In the genomic region with DNA sequence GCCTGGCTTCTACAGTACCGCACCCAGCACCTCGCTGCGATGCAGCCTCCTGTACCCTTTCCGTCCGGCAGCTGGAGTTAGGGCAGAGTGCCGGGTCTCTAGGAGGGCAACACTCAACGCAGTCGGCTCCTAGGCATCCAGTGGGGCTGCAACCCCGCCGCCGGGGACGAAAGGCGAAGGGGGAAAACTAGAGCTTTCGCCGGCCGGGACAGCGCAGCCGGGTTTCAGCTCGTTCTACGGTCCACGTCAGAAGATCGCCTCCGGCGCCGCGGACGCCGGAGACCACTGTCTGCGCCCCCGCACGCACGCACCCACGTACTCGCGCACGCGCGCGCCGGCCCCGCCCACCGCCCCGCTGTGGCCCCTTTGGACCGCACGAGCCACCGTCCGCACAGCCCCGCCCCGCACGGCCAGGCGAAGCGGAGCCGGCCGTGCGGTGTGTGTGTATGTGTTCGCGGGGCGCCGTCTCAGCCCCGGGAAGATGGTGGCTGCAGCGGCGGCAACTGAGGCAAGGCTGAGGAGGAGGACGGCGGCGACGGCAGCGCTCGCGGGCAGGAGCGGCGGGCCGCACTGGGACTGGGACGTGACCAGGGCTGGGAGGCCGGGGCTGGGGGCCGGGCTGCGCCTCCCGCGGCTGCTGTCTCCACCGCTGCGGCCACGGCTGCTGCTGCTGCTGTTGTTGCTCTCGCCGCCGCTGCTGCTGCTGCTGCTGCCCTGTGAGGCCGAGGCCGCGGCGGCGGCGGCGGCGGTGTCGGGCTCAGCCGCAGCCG, we compare ENCODE assay signal across 1 cellular context.
TF ChIP-seq lines count a peak whose summit lies in the region.

Gene ATRN, plus strand, starts transcription at position 392 of the 770 bp plus-strand sequence. Its CDS starts 90 bp downstream, at position 482.

TF ChIP-seq in HepG2, 621 proteins besides CTCF, POLR2A, EP300 and RAD21 (continued from another document and continues in another):
- TF ChIP-seq DZIP1 (CRISPR knock-in tag; IDR thresholded peaks at IDR 0.05) (no peak; the same call in 1 of the 2 replicates), ZNF75D (CRISPR knock-in tag; IDR thresholded peaks at IDR 0.05; ENCODE audit: borderline replicate concordance) (no peak), CHCHD3 (CRISPR knock-in tag; IDR thresholded peaks at IDR 0.05) (peak; percentile 93), NCOA2 (CRISPR knock-in tag; IDR thresholded peaks at IDR 0.05) (peak; percentile 66), ZNF335 (CRISPR knock-in tag; IDR thresholded peaks at IDR 0.05) (peak; percentile 86; the same call in 1 of the 2 replicates), MTA1 (CRISPR knock-in tag; IDR thresholded peaks at IDR 0.05; ENCODE audit: borderline replicate concordance) (peak; percentile 89; the same call in 1 of the 2 replicates), ZNF879 (CRISPR knock-in tag; IDR thresholded peaks at IDR 0.05) (no peak), STAG1 (CRISPR knock-in tag; IDR thresholded peaks at IDR 0.05) (peak; percentile 28; the same call in 1 of the 2 replicates), JUN (CRISPR knock-in tag; IDR thresholded peaks at IDR 0.05) (peak; percentile 51; the same call in 1 of the 2 replicates), ZNF891 (CRISPR knock-in tag; IDR thresholded peaks at IDR 0.05) (peak; percentile 86; the same call in 1 of the 2 replicates), ZNF691 (CRISPR knock-in tag; IDR thresholded peaks at IDR 0.05; ENCODE audit: borderline replicate concordance, low read depth) (peak; percentile 68), SMARCC2 (IDR thresholded peaks at IDR 0.05) (no peak), NKX3-1 (CRISPR knock-in tag; IDR thresholded peaks at IDR 0.05) (peak; percentile 58; the same call in 1 of the 2 replicates), SIN3A (IDR thresholded peaks at IDR 0.05; ENCODE audit: borderline replicate concordance, low read depth, low read length) (peak; percentile 98), MXD4 (CRISPR knock-in tag; IDR thresholded peaks at IDR 0.05) (peak; percentile 98), MBD4 (IDR thresholded peaks at IDR 0.05; ENCODE audit: borderline replicate concordance, low read length) (no peak), MLLT10 (CRISPR knock-in tag; IDR thresholded peaks at IDR 0.05) (no peak), TFAP4 (IDR thresholded peaks at IDR 0.05; ENCODE audit: borderline replicate concordance, low read depth) (peak; percentile 65; the same call in 1 of the 2 replicates), CSRNP2 (CRISPR knock-in tag; conservative IDR thresholded peaks at IDR 0.05; ENCODE audit: low read depth) (0 out of 2 replicates have a peak, but pooled peaks have one; percentile 4), DNMT1 (CRISPR knock-in tag; IDR thresholded peaks at IDR 0.05) (peak; percentile 92), ZC3H4 (CRISPR knock-in tag; IDR thresholded peaks at IDR 0.05; ENCODE audit: borderline replicate concordance) (0 out of 2 replicates have a peak, but pooled peaks have one; percentile 72), MYC (CRISPR knock-in tag; IDR thresholded peaks at IDR 0.05; ENCODE audit: borderline replicate concordance) (peak; percentile 91), CCDC6 (CRISPR knock-in tag; IDR thresholded peaks at IDR 0.05) (peak; percentile 100), MYNN (CRISPR knock-in tag; IDR thresholded peaks at IDR 0.05; ENCODE audit: low read depth) (no peak; the same call in 1 of the 2 replicates), ZFP82 (CRISPR knock-in tag; IDR thresholded peaks at IDR 0.05; ENCODE audit: borderline replicate concordance) (no peak; the same call in 1 of the 2 replicates), SATB2 (CRISPR knock-in tag; IDR thresholded peaks at IDR 0.05) (no peak; the same call in 1 of the 2 replicates), NR3C1 (CRISPR knock-in tag; IDR thresholded peaks at IDR 0.05) (no peak), HHEX (CRISPR knock-in tag; IDR thresholded peaks at IDR 0.05) (no peak), RELA (CRISPR knock-in tag; IDR thresholded peaks at IDR 0.05) (peak; percentile 95), FOXJ3 (CRISPR knock-in tag; IDR thresholded peaks at IDR 0.05; ENCODE audit: borderline replicate concordance) (no peak; the same call in 1 of the 2 replicates), TIGD3 (CRISPR knock-in tag; IDR thresholded peaks at IDR 0.05; ENCODE audit: borderline replicate concordance) (peak; percentile 58; the same call in 1 of the 2 replicates), SNAPC4 (CRISPR knock-in tag; IDR thresholded peaks at IDR 0.05) (peak; percentile 86), ZNF549 (CRISPR knock-in tag; IDR thresholded peaks at IDR 0.05) (0 out of 2 replicates have a peak, but pooled peaks have one; percentile 16), PBX3 (CRISPR knock-in tag; IDR thresholded peaks at IDR 0.05; ENCODE audit: borderline replicate concordance) (peak; percentile 61; the same call in 1 of the 2 replicates), BATF2 (CRISPR knock-in tag; IDR thresholded peaks at IDR 0.05) (0 out of 2 replicates have a peak, but pooled peaks have one; percentile 39), SNRNP70 (IDR thresholded peaks at IDR 0.05; ENCODE audit: low read depth, low read length) (no peak), ZFP36L2 (CRISPR knock-in tag; IDR thresholded peaks at IDR 0.05) (no peak; the same call in 1 of the 2 replicates)
- TF ChIP-seq, protein P1, sequence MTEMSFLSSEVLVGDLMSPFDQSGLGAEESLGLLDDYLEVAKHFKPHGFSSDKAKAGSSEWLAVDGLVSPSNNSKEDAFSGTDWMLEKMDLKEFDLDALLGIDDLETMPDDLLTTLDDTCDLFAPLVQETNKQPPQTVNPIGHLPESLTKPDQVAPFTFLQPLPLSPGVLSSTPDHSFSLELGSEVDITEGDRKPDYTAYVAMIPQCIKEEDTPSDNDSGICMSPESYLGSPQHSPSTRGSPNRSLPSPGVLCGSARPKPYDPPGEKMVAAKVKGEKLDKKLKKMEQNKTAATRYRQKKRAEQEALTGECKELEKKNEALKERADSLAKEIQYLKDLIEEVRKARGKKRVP (CRISPR knock-in tag; IDR thresholded peaks at IDR 0.05) = peak in 1 of 2 experiments; percentile 58; a peak in 1 of 4 replicates
- TF ChIP-seq, protein P2, sequence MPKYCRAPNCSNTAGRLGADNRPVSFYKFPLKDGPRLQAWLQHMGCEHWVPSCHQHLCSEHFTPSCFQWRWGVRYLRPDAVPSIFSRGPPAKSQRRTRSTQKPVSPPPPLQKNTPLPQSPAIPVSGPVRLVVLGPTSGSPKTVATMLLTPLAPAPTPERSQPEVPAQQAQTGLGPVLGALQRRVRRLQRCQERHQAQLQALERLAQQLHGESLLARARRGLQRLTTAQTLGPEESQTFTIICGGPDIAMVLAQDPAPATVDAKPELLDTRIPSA (CRISPR knock-in tag; IDR thresholded peaks at IDR 0.05; ENCODE audit: borderline replicate concordance) = peak; percentile 23; the same call in 1 of the 2 replicates
